13 cellular contexts compared by ENCODE assay signal in genomic region chr12:59004466-59004865, GRCh38.
"Had no signal": no experiment of that assay in that cellular context is flagged by ENCODE, and none has a peak within 500 bp of the region (broad histone marks: within the 10 kb centered on the region; RNA-seq: fewer than 3 reads in every experiment).

No MANE protein-coding gene starts in this region.

- H3K27ac ChIP-seq: neutrophil, stomach had no signal

- H3K36me3 ChIP-seq: breast epithelium, neutrophil, stomach had no signal

- DNase-seq: activated B cell treated with CpG ODN at 0.5 μM for 24 hours; activated CD4-positive, alpha-beta T cell treated with anti-CD3 and anti-CD28 coated beads, Interleukin-2, amount 10 ng/mL, durations not matched to agents 7 days and 5 days; activated CD8-positive, alpha-beta memory T cell treated with anti-CD3 and anti-CD28 coated beads for 24 hours; activated T-cell treated with anti-CD3 and anti-CD28 coated beads for 4 hours; dermis blood vessel endothelial cell; right cardiac atrium; stomach; T-helper 2 cell had no signal

- ATAC-seq: activated naive CD4-positive, alpha-beta T cell treated with anti-CD3 and anti-CD28 coated beads, Interleukin-2, amount 50 U/mL, for 72 hours; activated T-helper 17 cell treated with anti-CD3 and anti-CD28 coated beads, Interleukin-2, amount 50 U/mL, for 72 hours; esophagus mucosa; right cardiac atrium had no signal

- H3K9me3 ChIP-seq: breast epithelium, neutrophil, stomach had no signal

- H3K4me3 ChIP-seq: breast epithelium, stomach had no signal

- H3K27me3 ChIP-seq: breast epithelium, neutrophil, stomach had no signal

- H3K4me1 ChIP-seq: breast epithelium, stomach had no signal
